1 cellular context compared by ENCODE assay signal in the genomic region with DNA sequence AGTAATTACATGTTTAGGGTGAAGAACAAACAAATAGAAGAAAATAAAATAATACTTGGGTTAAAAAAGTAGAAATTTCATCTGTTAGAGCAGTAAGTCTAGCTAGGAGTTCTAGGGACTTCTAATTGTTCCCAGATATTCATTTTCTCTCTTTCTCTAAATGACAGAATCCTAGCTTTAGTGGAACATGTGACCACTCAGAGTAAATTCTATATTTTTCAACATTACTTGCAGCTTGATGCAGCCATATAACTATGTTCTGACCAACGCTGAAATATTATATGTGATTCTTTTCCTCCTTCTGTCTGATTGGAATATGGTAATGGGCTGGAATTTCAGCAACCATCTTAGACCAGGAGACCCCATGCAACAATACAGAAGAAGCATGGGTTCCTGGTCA.
TF ChIP-seq lines count a peak whose summit lies in the region.

No MANE protein-coding gene starts in this region.

TF ChIP-seq in K562, 482 proteins besides CTCF, POLR2A, EP300 and RAD21:
- no peak for TF ChIP-seq KDM1A (IDR thresholded peaks at IDR 0.05)
- no peak for TF ChIP-seq PYGO2 (tag; IDR thresholded peaks at IDR 0.05)
- no peak for TF ChIP-seq NR2F6 (CRISPR knock-in tag; IDR thresholded peaks at IDR 0.05)
- no peak for TF ChIP-seq SMAD1 (IDR thresholded peaks at IDR 0.05; ENCODE audit: low read depth, low read length, partially characterized antibody)
- TF ChIP-seq ZNF445 (CRISPR knock-in tag; IDR thresholded peaks at IDR 0.05; ENCODE audit: low read depth) = no peak
- no peak for TF ChIP-seq HNRNPLL (IDR thresholded peaks at IDR 0.05; ENCODE audit: low read depth, low read length, poor library complexity, severe bottlenecking)
- TF ChIP-seq NFE2 (IDR thresholded peaks at IDR 0.05; ENCODE audit: low read depth) = no peak
- TF ChIP-seq DACH1 (IDR thresholded peaks at IDR 0.05; ENCODE audit: partially characterized antibody) = no peak
- TF ChIP-seq, protein P1, sequence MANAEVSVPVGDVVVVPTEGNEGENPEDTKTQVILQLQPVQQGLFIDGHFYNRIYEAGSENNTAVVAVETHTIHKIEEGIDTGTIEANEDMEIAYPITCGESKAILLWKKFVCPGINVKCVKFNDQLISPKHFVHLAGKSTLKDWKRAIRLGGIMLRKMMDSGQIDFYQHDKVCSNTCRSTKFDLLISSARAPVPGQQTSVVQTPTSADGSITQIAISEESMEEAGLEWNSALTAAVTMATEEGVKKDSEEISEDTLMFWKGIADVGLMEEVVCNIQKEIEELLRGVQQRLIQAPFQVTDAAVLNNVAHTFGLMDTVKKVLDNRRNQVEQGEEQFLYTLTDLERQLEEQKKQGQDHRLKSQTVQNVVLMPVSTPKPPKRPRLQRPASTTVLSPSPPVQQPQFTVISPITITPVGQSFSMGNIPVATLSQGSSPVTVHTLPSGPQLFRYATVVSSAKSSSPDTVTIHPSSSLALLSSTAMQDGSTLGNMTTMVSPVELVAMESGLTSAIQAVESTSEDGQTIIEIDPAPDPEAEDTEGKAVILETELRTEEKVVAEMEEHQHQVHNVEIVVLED (CRISPR knock-in tag; IDR thresholded peaks at IDR 0.05) = no peak
- TF ChIP-seq KAT7 (CRISPR knock-in tag; IDR thresholded peaks at IDR 0.05; ENCODE audit: borderline replicate concordance) = no peak
- no peak for TF ChIP-seq PHB2 (IDR thresholded peaks at IDR 0.05; ENCODE audit: low read depth)
- no peak for TF ChIP-seq TOE1 (IDR thresholded peaks at IDR 0.05; ENCODE audit: borderline replicate concordance)
- no peak for TF ChIP-seq TOE1 (CRISPR knock-in tag; IDR thresholded peaks at IDR 0.05; ENCODE audit: borderline replicate concordance, low read depth)
- no peak for TF ChIP-seq SMARCA4 (IDR thresholded peaks at IDR 0.05)
- TF ChIP-seq FOXM1 (IDR thresholded peaks at IDR 0.05; ENCODE audit: low read depth) = no peak
- TF ChIP-seq FOXM1 (CRISPR knock-in tag; IDR thresholded peaks at IDR 0.05; ENCODE audit: low read depth) = no peak
- TF ChIP-seq SIN3A (IDR thresholded peaks at IDR 0.05; ENCODE audit: borderline replicate concordance in 2 of 2, control insufficient read depth in 1 of 2, low read depth in 2 of 2, low read length in 2 of 2) = no peak
- TF ChIP-seq SETDB1 (IDR thresholded peaks at IDR 0.05; ENCODE audit: low read length) = no peak
- TF ChIP-seq TCF7L2 (IDR thresholded peaks at IDR 0.05; ENCODE audit: low read depth, low read length) = no peak
- no peak for TF ChIP-seq CREM (IDR thresholded peaks at IDR 0.05; ENCODE audit: low read depth)
- TF ChIP-seq TCFL5 (CRISPR knock-in tag; conservative IDR thresholded peaks at IDR 0.05) = no peak
- no peak for TF ChIP-seq ZNF785 (CRISPR knock-in tag; IDR thresholded peaks at IDR 0.05)
